ENCODE assay signal across 24 cellular contexts in genomic region chr14:100577321-100577985, GRCh38. TPM values are rescaled to one million over a fixed set of nuclear protein-coding genes. Genes with fewer than 3 reads are reported as not detected.
DNase-seq lines count a peak whose midpoint lies in the region; ATAC-seq, FAIRE-seq and TF ChIP-seq lines count a peak whose summit lies in the region.
"Had no signal": no experiment of that assay in that cellular context is flagged by ENCODE, and none has a peak within 500 bp of the region (broad histone marks: within the 10 kb centered on the region; RNA-seq: fewer than 3 reads in every experiment).

No MANE protein-coding gene starts in this region.

- no peak overlapping the region for H2AFZ ChIP-seq in H1 (ENCODE audit: low read length)
- H2AFZ ChIP-seq in HepG2 (ENCODE audit: low read length), result no peak overlapping the region
- H2AFZ ChIP-seq: GM23248 had no signal

- no peak overlapping the region for H4K5ac ChIP-seq in H1 (ENCODE audit: insufficient read length, low read depth, low read length)

- no peak overlapping the region for H3K4ac ChIP-seq in H1 (replicated peaks; ENCODE audit: insufficient read length, low read depth, low read length)

- no peak overlapping the region for H2BK15ac ChIP-seq in H1 (ENCODE audit: low read length)

- TF ChIP-seq RAD21 in H1 (IDR thresholded peaks at IDR 0.05 in 1 of 2, conservative IDR thresholded peaks at IDR 0.05 in 1 of 2; ENCODE audit: low read depth in 2 of 2, low read length in 2 of 2) (no peak), HepG2 (CRISPR knock-in tag; IDR thresholded peaks at IDR 0.05) (no peak)

- H3K4me3 ChIP-seq in H1 (ENCODE audit: extremely low read depth in 1 of 4, insufficient read depth in 2 of 4, low read depth in 3 of 4, low read length in 4 of 4) (no peak overlapping the region), HepG2 (replicated peaks in 1 of 3; ENCODE audit: insufficient read depth in 1 of 3, low read depth in 2 of 3, low read length in 3 of 3) (no peak overlapping the region), upper lobe of right lung (no peak overlapping the region), small intestine (ENCODE audit: low read depth in 1 of 2, low read length in 2 of 2) (no peak overlapping the region)
- H3K4me3 ChIP-seq: GM23248, pancreas, SJSA1, transverse colon had no signal

- no peak overlapping the region for H4K91ac ChIP-seq in H1 (replicated peaks; ENCODE audit: insufficient read length, low read length)

- H3K9ac ChIP-seq in H1 (replicated peaks in 1 of 4; ENCODE audit: extremely low read depth in 1 of 4, low read depth in 3 of 4, low read length in 3 of 4), result no peak overlapping the region
- H3K9ac ChIP-seq in HepG2 (ENCODE audit: insufficient read depth, low read depth, low read length), result no peak overlapping the region
- H3K9ac ChIP-seq: GM23248 had no signal

- H3K27me3 ChIP-seq in H1 (replicated peaks in 1 of 4; ENCODE audit: control insufficient read depth in 3 of 4, extremely low read depth in 1 of 4, insufficient read depth in 3 of 4, low read length in 3 of 4) (peaks cover 0 to 2% (median 0%) of the 10 kb centered on the region in 4 experiments; a peak in 1 of 7 replicates), HepG2 (ENCODE audit: control insufficient read depth in 1 of 2, insufficient read depth in 2 of 2, low read length in 2 of 2) (peaks cover 13 to 72% of the 10 kb centered on the region in 2 experiments), upper lobe of right lung (peaks cover 13% of the 10 kb centered on the region), small intestine (ENCODE audit: control insufficient read depth in 2 of 2, insufficient read depth in 2 of 2, low read length in 2 of 2) (peaks cover 0 to 3% of the 10 kb centered on the region in 2 donors)
- H3K27me3 ChIP-seq: pancreas, SJSA1 had no signal

- H3K23me2 ChIP-seq in H1 (ENCODE audit: low read depth, low read length), result no peaks in the 10 kb centered on the region

- no peaks in the 10 kb centered on the region for H3K79me1 ChIP-seq in H1 (ENCODE audit: low read depth, low read length)

- TF ChIP-seq CTCF in H1 (IDR thresholded peaks at IDR 0.05; ENCODE audit: control extremely low read depth in 1 of 3, insufficient read depth in 1 of 3, low read depth in 1 of 3, low read length in 3 of 3) (no peak), HepG2 (CRISPR knock-in tag; IDR thresholded peaks at IDR 0.05) (no peak), upper lobe of right lung (IDR thresholded peaks at IDR 0.05) (no peak)

- H3K14ac ChIP-seq in H1 (ENCODE audit: insufficient read length), result no peak overlapping the region

- POLR2A ChIA-PET in H1 (lab: Charles Lee; ENCODE audit: partially characterized antibody), result no interaction called here
- POLR2A ChIA-PET in HepG2 (lab: Yijun Ruan, JAX), result no interaction called here

- H3K4me2 ChIP-seq in H1 (ENCODE audit: insufficient read depth in 1 of 2, low read depth in 2 of 2, low read length in 2 of 2) (no peak overlapping the region), HepG2 (ENCODE audit: low read depth, low read length) (no peak overlapping the region)

- H3K4me1 ChIP-seq in H1 (replicated peaks in 1 of 4; ENCODE audit: control insufficient read depth in 3 of 4, insufficient read depth in 4 of 4, low read length in 3 of 4) (peaks cover 0 to 10% (median 7%) of the 10 kb centered on the region in 4 experiments; a peak in 6 of 7 replicates), HepG2 (ENCODE audit: insufficient read depth, low read length) (no peaks in the 10 kb centered on the region), upper lobe of right lung (no peaks in the 10 kb centered on the region), small intestine (ENCODE audit: control insufficient read depth in 2 of 2, insufficient read depth in 1 of 2, low read depth in 1 of 2, low read length in 1 of 2) (no peaks in the 10 kb centered on the region)
- H3K4me1 ChIP-seq: pancreas, SJSA1, transverse colon had no signal

- intact Hi-C loops in HepG2 (cut with micrococcal nuclease; ENCODE audit: unreplicated experiment), result no loop called here
- intact Hi-C loops in upper lobe of right lung (cut with DNase I), result no loop called here

- H2BK20ac ChIP-seq in H1 (ENCODE audit: low read length), result no peak overlapping the region

- in situ Hi-C loops in HepG2 (cut with HindIII; ENCODE audit: extremely low pct_ligation_motif_present, low pct_unique_long_range_greater_than_20kb), result no loop called here

- no peak overlapping the region for H2BK12ac ChIP-seq in H1 (ENCODE audit: low read depth, low read length)

- H3K23ac ChIP-seq in H1 (ENCODE audit: insufficient read length), result no peak overlapping the region

- FAIRE-seq in H1 (lab: Jason Lieb, UNC) (no peak), HepG2 (lab: Jason Lieb, UNC) (no peak), small intestine (lab: Jason Lieb, UNC) (no peak)
- FAIRE-seq: A204.1, GM18507, HTR-8/SVneo, pancreas had no signal

- H3K36me3 ChIP-seq in H1 (ENCODE audit: control insufficient read depth in 2 of 4, insufficient read depth in 4 of 4, low read length in 3 of 4), result no peaks in the 10 kb centered on the region
- no peaks in the 10 kb centered on the region for H3K36me3 ChIP-seq in HepG2 (replicated peaks in 1 of 2; ENCODE audit: control insufficient read depth in 1 of 2, insufficient read depth in 2 of 2, low read length in 2 of 2)
- no peaks in the 10 kb centered on the region for H3K36me3 ChIP-seq in upper lobe of right lung
- H3K36me3 ChIP-seq in small intestine (ENCODE audit: control insufficient read depth in 2 of 2, insufficient read depth in 2 of 2, low read length in 2 of 2), result no peaks in the 10 kb centered on the region
- H3K36me3 ChIP-seq: pancreas, SJSA1, transverse colon had no signal

- ATAC-seq in HepG2 (peak; percentile 59), upper lobe of right lung (no peak)
- ATAC-seq: activated CD8-positive, alpha-beta memory T cell treated with anti-CD3 and anti-CD28 coated beads, Interleukin-2, amount 10 ng/mL, durations not matched to agents 7 days and 5 days; naive thymus-derived CD8-positive, alpha-beta T cell; pancreas; PC-3 had no signal

- 88% methylated on average over 19 of the region's 23 CpGs; no CpG with 5 or more reads in 1 of the 2 experiments for WGBS in H1 (ENCODE audit: extremely low coverage in 1 of 2, insufficient coverage in 1 of 2, insufficient read length in 1 of 2, insufficient replicate concordance in 2 of 2, low coverage in 1 of 2, low lambda C conversion rate in 2 of 2, missing lambda C conversion rate in 1 of 2), 2 experiments
- WGBS in HepG2 (ENCODE audit: low lambda C conversion rate), result 10% methylated on average over 5 of the region's 23 CpGs
- 71 to 81% (median 80%) methylated on average over 21 to 23 of the region's 23 CpGs for WGBS in small intestine, 3 donors

- no peaks in the 10 kb centered on the region for H4K20me1 ChIP-seq in H1 (replicated peaks in 1 of 2; ENCODE audit: control insufficient read depth in 1 of 2, insufficient read depth in 2 of 2, low read length in 2 of 2)
- no peaks in the 10 kb centered on the region for H4K20me1 ChIP-seq in HepG2 (ENCODE audit: insufficient read depth, low read length)

- H4K8ac ChIP-seq in H1 (ENCODE audit: extremely low read depth, insufficient read depth, low read length), result peak overlapping the region; percentile 62; the same call in 1 of the 2 replicates

- no peak overlapping the region for H2BK120ac ChIP-seq in H1 (replicated peaks; ENCODE audit: low read depth, low read length)

- DNase-seq in activated effector memory CD4-positive, alpha-beta T cell treated with anti-CD3 and anti-CD28 coated beads, Interleukin-2, amount 50 U/mL, for 16 hours, result peak; percentile 59
- no peak for DNase-seq in activated effector memory CD4-positive, alpha-beta T cell treated with Interleukin-2 at 50 U/mL for 16 hours
- DNase-seq in H1 (ENCODE audit: low read depth in 1 of 2, low spot score in 2 of 2) (no peak), HepG2 (ENCODE audit: low spot score) (no peak), upper lobe of right lung (peak; percentile 60), small intestine (no peak), UCSD-AML1 (lab: John Stamatoyannopoulos, UW; ENCODE audit: unreplicated experiment) (no peak), NCI-H345 (lab: John Stamatoyannopoulos, UW) (no peak)
- DNase-seq: activated CD4-positive, alpha-beta T cell treated with anti-CD3 and anti-CD28 coated beads for 4 hours; activated CD8-positive, alpha-beta memory T cell treated with anti-CD3 and anti-CD28 coated beads, Interleukin-2, amount 10 ng/mL, durations not matched to agents 7 days and 5 days; AML-193; GDM1; GM23248; Karpas-422; NCI-H146; NCI-H510A; PC-3; transverse colon had no signal

- H3K9me3 ChIP-seq in H1 (ENCODE audit: insufficient read depth in 2 of 2, low read depth in 1 of 2, low read length in 1 of 2) (no peaks in the 10 kb centered on the region), HepG2 (ENCODE audit: low read length) (no peaks in the 10 kb centered on the region), upper lobe of right lung (no peaks in the 10 kb centered on the region), small intestine (ENCODE audit: control insufficient read depth, low read depth) (no peaks in the 10 kb centered on the region)
- H3K9me3 ChIP-seq: pancreas, SJSA1, transverse colon had no signal

- H3K27ac ChIP-seq in H1 (ENCODE audit: low read depth, low read length) (no peak overlapping the region), HepG2 (ENCODE audit: extremely low read length, insufficient read depth, low read length) (no peak overlapping the region), upper lobe of right lung (no peak overlapping the region), small intestine (ENCODE audit: low read depth in 1 of 2, low read length in 1 of 2) (no peak overlapping the region)
- H3K27ac ChIP-seq: GM23248, pancreas, SJSA1, transverse colon had no signal

- TF ChIP-seq EP300 in H1 (IDR thresholded peaks at IDR 0.05; ENCODE audit: borderline replicate concordance in 1 of 2, low read depth in 2 of 2, low read length in 2 of 2) (no peak), HepG2 (IDR thresholded peaks at IDR 0.05; ENCODE audit: low read depth in 2 of 2, low read length in 2 of 2) (no peak), HepG2 (CRISPR knock-in tag; IDR thresholded peaks at IDR 0.05; ENCODE audit: borderline replicate concordance) (no peak)

- H3K56ac ChIP-seq in H1 (replicated peaks; ENCODE audit: insufficient read length, low read depth, low read length), result no peak overlapping the region

- TF ChIP-seq POLR2A in H1 (IDR thresholded peaks at IDR 0.05; ENCODE audit: control extremely low read depth in 1 of 2, low read depth in 2 of 2, low read length in 2 of 2), result no peak
- TF ChIP-seq POLR2A in HepG2 (IDR thresholded peaks at IDR 0.05; ENCODE audit: insufficient read depth in 1 of 2, low read depth in 2 of 2, low read length in 2 of 2), result no peak

- H3K79me2 ChIP-seq in H1 (ENCODE audit: control insufficient read depth in 1 of 2, insufficient read depth in 2 of 2, low read length in 2 of 2) (no peaks in the 10 kb centered on the region), HepG2 (ENCODE audit: insufficient read depth, low read length) (no peaks in the 10 kb centered on the region)

- no TSS peak for BruUV-seq in HepG2 (replicated peaks; lab: Mats Ljungman, UMichigan)

- H3K18ac ChIP-seq in H1 (ENCODE audit: extremely low read depth, low read length), result no peak overlapping the region

- CTCF ChIA-PET in H1 (lab: Charles Lee; ENCODE audit: partially characterized antibody), result interaction anchor here (1.0 to 1.3 kb wide), 3 partner anchors 36 to 68 kb away, joined by 4 to 5 read pairs (median 4); no protein-coding TSS in a partner anchor
- CTCF ChIA-PET in HepG2 (lab: Yijun Ruan, JAX; ENCODE audit: low intra/inter-chr PET ratio, low total read pairs), result no interaction called here

- H2BK5ac ChIP-seq in H1 (ENCODE audit: low read depth, low read length), result no peak overlapping the region

- H2AK5ac ChIP-seq in H1 (ENCODE audit: low read depth, low read length), result no peak overlapping the region

RNA-seq across cellular contexts. Expression of gene BEGAIN, which starts 9.8 kb away (rescaled TPM):
- total RNA-seq in H1 (2021; fragmentation: NEBNext Ultra II Directional; extraction: Animal tissue kit (Norgen Biotek cat#: 25700)), result 2.1 and 3.0 TPM in 2 replicates
- polyA plus RNA-seq in H1 (2011; rRNA removed) (2.9 and 3.7 TPM in 2 replicates), HepG2 (2011; rRNA removed) (not detected in 2 replicates), small intestine (10 to 100 TPM in 1 of 3 donors, 1 to 10 TPM in 2; 1.3 to 13.5 (median 7.4) TPM)
- polyA plus RNA-seq in H1 (2011; cell fraction: cytosol; rRNA removed), result 2.7 TPM
- 5.0 TPM for polyA plus RNA-seq in H1 (2011; cell fraction: nucleus; rRNA removed)
- 2.0 to 3.5 TPM (median 2.7 TPM) in 4 replicates for polyA plus RNA-seq in H1 (2012, experiment 1 of 2)
- polyA plus RNA-seq in H1 (2012, experiment 2 of 2), result 1.5 TPM
- polyA plus RNA-seq in H1 (2013, experiment 1 of 2), result 1.6 TPM
- polyA plus RNA-seq in H1 (2013, experiment 2 of 2), result 1.8 TPM
- polyA minus RNA-seq in H1 (2011; rRNA and poly(A)+ RNA removed), result 1.0 and 1.7 TPM in 2 replicates
- 1.4 TPM for polyA minus RNA-seq in H1 (2011; cell fraction: cytosol; rRNA and poly(A)+ RNA removed)
- 1.9 TPM for polyA minus RNA-seq in H1 (2011; cell fraction: nucleus; rRNA and poly(A)+ RNA removed)
- total RNA-seq in HepG2 (2016; rRNA removed; fragmentation: Illumina TruSeq; extraction: Trizol) (not detected in 2 replicates), upper lobe of right lung (1.5 TPM)
- total RNA-seq in HepG2 (2016; cell fraction: cytosol; rRNA removed; fragmentation: Illumina TruSeq; extraction: Trizol; ENCODE audit: low read depth), result not detected in 2 replicates
- total RNA-seq in HepG2 (2016; cell fraction: insoluble cytoplasmic fraction; rRNA removed; fragmentation: Illumina TruSeq; extraction: Trizol), result not detected in 2 replicates
- not detected in 2 replicates for total RNA-seq in HepG2 (2016; cell fraction: membrane; rRNA removed; fragmentation: Illumina TruSeq; extraction: Trizol)
- total RNA-seq in HepG2 (2016; cell fraction: nucleus; rRNA removed; fragmentation: Illumina TruSeq; extraction: Trizol), result not detected in 2 replicates
- polyA plus RNA-seq in HepG2 (2011; cell fraction: cytosol; rRNA removed), result not detected in 2 replicates
- polyA plus RNA-seq in HepG2 (2011; cell fraction: nucleus; rRNA removed), result not detected in 2 replicates
- not detected in 2 replicates for polyA plus RNA-seq in HepG2 (2012)
- polyA plus RNA-seq in HepG2 (2016; cell fraction: cytosol; fragmentation: Illumina TruSeq; extraction: Trizol; ENCODE audit: low read depth), result not detected in 2 replicates
- polyA plus RNA-seq in HepG2 (2016; cell fraction: insoluble cytoplasmic fraction; fragmentation: Illumina TruSeq; extraction: Trizol; ENCODE audit: low read depth), result not detected in 2 replicates
- not detected in 2 replicates for polyA plus RNA-seq in HepG2 (2016; cell fraction: membrane; fragmentation: Illumina TruSeq; extraction: Trizol; ENCODE audit: low read depth)
- not detected in 2 replicates for polyA plus RNA-seq in HepG2 (2016; cell fraction: nucleus; fragmentation: Illumina TruSeq; extraction: Trizol; ENCODE audit: insufficient read depth, low read depth)
- 39.7 TPM in 1 of 2 replicates, not detected in the other for polyA minus RNA-seq in HepG2 (2011; rRNA and poly(A)+ RNA removed; ENCODE audit: low replicate concordance)
- 0.20 TPM in 1 of 2 replicates, not detected in the other for polyA minus RNA-seq in HepG2 (2011; cell fraction: cytosol; rRNA and poly(A)+ RNA removed)
- polyA minus RNA-seq in HepG2 (2011; cell fraction: nucleus; rRNA and poly(A)+ RNA removed), result 0.26 TPM in 1 of 2 replicates, not detected in the other
- total RNA-seq: SJSA1 had no signal

Comparison
In these comparisons a context has a peak if more than half of its experiments do, and no peak if none do; other contexts are left out.
1. DNase-seq: peak in activated effector memory CD4-positive, alpha-beta T cell treated with anti-CD3 and anti-CD28 coated beads, Interleukin-2, amount 50 U/mL, for 16 hours (single experiment) and upper lobe of right lung (single experiment); none in activated effector memory CD4-positive, alpha-beta T cell treated with Interleukin-2 at 50 U/mL for 16 hours (single experiment), H1 (0 of 2), HepG2 (single experiment), small intestine (single experiment), UCSD-AML1 (single experiment) and NCI-H345 (single experiment).